ENCODE assay signal across 22 cellular contexts in genomic region chr2:47528874-47529273, GRCh38.
DNase-seq lines count a peak whose midpoint lies in the region; ATAC-seq and TF ChIP-seq lines count a peak whose summit lies in the region.
"Had no signal": no experiment of that assay in that cellular context is flagged by ENCODE, and none has a peak within 500 bp of the region (broad histone marks: within the 10 kb centered on the region; RNA-seq: fewer than 3 reads in every experiment).

No MANE protein-coding gene starts in this region.

- no peak for ATAC-seq in GM18505 (IDR thresholded peaks at IDR 0.05; ENCODE audit: unreplicated experiment)
- ATAC-seq: foreskin keratinocyte; stimulated activated memory B cell treated with anti-CD40 and anti-IgM and Interleukin-4, amounts not matched to agents 10 μg/mL and 1 μg/mL and 100 μg/mL, for 72 hours had no signal

- POLR2A ChIA-PET in HEK293 (lab: Yijun Ruan, JAX) = no interaction called here

- TF ChIP-seq CTCF in HEK293 (tag by site-specific recombination; IDR thresholded peaks at IDR 0.05) (no peak), astrocyte of the spinal cord (IDR thresholded peaks at IDR 0.05; ENCODE audit: low read depth, low read length) (no peak)

- H3K9ac ChIP-seq in BLaER1 = no peak overlapping the region

- H3K9me3 ChIP-seq in BLaER1 = no peaks in the 10 kb centered on the region
- no peaks in the 10 kb centered on the region for H3K9me3 ChIP-seq in HEK293 (ENCODE audit: control insufficient read depth, insufficient read depth, low read depth, low read length)
- H3K9me3 ChIP-seq: left ventricle myocardium inferior, prostate gland had no signal

- no peak for TF ChIP-seq POLR2A in GM18505 (IDR thresholded peaks at IDR 0.05; ENCODE audit: borderline replicate concordance, extremely low read depth, insufficient read depth, insufficient read length)

- H3K4me1 ChIP-seq in BLaER1 (peaks cover 29% of the 10 kb centered on the region), HEK293 (ENCODE audit: control insufficient read depth, insufficient read depth, low read length) (peaks cover 5% of the 10 kb centered on the region)
- H3K4me1 ChIP-seq: foreskin keratinocyte, prostate gland had no signal

- in situ Hi-C loops in astrocyte of the spinal cord (cut with HindIII; ENCODE audit: low sequenced_read_pairs) = no loop called here

- H3K27me3 ChIP-seq in BLaER1 = no peaks in the 10 kb centered on the region
- H3K27me3 ChIP-seq: dorsolateral prefrontal cortex had no signal

- DNase-seq in astrocyte of the spinal cord (ENCODE audit: low read depth, low spot score) (peak; percentile 59), iris pigment epithelial cell (ENCODE audit: low read depth) (peak; percentile 28), DMS53 (lab: John Stamatoyannopoulos, UW) (no peak), CD1c-positive myeloid dendritic cell (ENCODE audit: extremely low spot score) (no peak), DMS79 (lab: John Stamatoyannopoulos, UW) (no peak)
- DNase-seq: activated CD4-positive, alpha-beta memory T cell treated with anti-CD3 and anti-CD28 coated beads, Interleukin-2, amount 10 ng/mL, durations not matched to agents 7 days and 5 days; activated effector memory CD4-positive, alpha-beta T cell treated with Interleukin-2 at 50 U/mL for 16 hours; activated naive CD8-positive, alpha-beta T cell treated with anti-CD3 and anti-CD28 coated beads, Interleukin-2, amount 10 ng/mL, durations not matched to agents 7 days and 5 days; CD4-positive, CD25-positive, alpha-beta regulatory T cell; dorsolateral prefrontal cortex; foreskin keratinocyte; H9; left ventricle myocardium inferior; NCI-H1417; NCI-H526 treated with DMSO at 0.1 percent for 48 hours; SW 1271 had no signal

- CTCF ChIA-PET in HEK293 (lab: Yijun Ruan, JAX) = no interaction called here

- H3K36me3 ChIP-seq in BLaER1 (peaks cover 5% of the 10 kb centered on the region; the same call in 1 of the 2 replicates), HEK293 (ENCODE audit: control insufficient read depth in 2 of 2, insufficient read depth in 1 of 2, low read length in 2 of 2) (no peaks in the 10 kb centered on the region)
- H3K36me3 ChIP-seq: left ventricle myocardium inferior, prostate gland had no signal

- no peak overlapping the region for H3K4me2 ChIP-seq in BLaER1

- no peaks in the 10 kb centered on the region for H4K20me1 ChIP-seq in BLaER1

- H3K4me3 ChIP-seq in BLaER1 = no peak overlapping the region
- H3K4me3 ChIP-seq in HEK293 (ENCODE audit: low read depth, low read length) = no peak overlapping the region
- H3K4me3 ChIP-seq in astrocyte of the spinal cord (ENCODE audit: low read depth, low read length) = no peak overlapping the region
- H3K4me3 ChIP-seq: dorsolateral prefrontal cortex, left ventricle myocardium inferior, prostate gland, skin epidermis had no signal

- H3K27ac ChIP-seq in BLaER1 (0 out of 2 replicates have a peak overlapping the region, but pooled peaks have one; percentile 2), HEK293 (ENCODE audit: extremely low read depth, low read depth, low read length) (no peak overlapping the region)
- H3K27ac ChIP-seq: foreskin keratinocyte, left ventricle myocardium inferior, prostate gland, skin epidermis had no signal

TF ChIP-seq in HEK293, 187 proteins besides CTCF, POLR2A, EP300 and RAD21:
- TF ChIP-seq ZNF645 (tag by site-specific recombination; IDR thresholded peaks at IDR 0.05) (no peak), ZIC2 (tag by site-specific recombination; IDR thresholded peaks at IDR 0.05) (peak; percentile 40)

Comparison
In these comparisons a context has a peak if more than half of its experiments do, and no peak if none do; other contexts are left out.
1. DNase-seq: peak in astrocyte of the spinal cord (single experiment) and iris pigment epithelial cell (single experiment); none in DMS53 (single experiment), CD1c-positive myeloid dendritic cell (single experiment) and DMS79 (single experiment).